In the genomic region with DNA sequence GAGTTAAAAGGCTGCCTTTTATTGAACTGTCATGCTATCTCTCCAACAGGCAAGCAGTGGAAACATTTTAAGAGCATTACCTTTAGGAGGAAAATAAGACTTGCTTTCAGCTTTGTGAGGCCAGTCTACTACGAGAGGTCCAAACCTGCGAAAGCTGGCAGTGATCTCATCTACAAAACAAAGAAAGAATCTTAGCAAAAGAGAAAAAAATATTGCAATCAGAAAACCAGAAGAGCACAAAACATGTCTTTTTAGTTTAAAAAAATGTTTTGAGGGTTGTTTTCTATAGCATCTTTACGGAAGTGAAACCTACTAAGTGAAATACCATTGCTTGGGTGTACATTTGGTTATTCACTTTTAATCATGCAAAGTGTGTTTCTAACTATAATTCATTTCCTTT, we compare ENCODE assay signal across 14 cellular contexts.
DNase-seq lines count a peak whose midpoint lies in the region; ATAC-seq and TF ChIP-seq lines count a peak whose summit lies in the region.
"Had no signal": no experiment of that assay in that cellular context is flagged by ENCODE, and none has a peak within 500 bp of the region (broad histone marks: within the 10 kb centered on the region; RNA-seq: fewer than 3 reads in every experiment).

No MANE protein-coding gene starts in this region.

- 84 to 95% (median 88%) methylated on average over 3 of the region's 3 CpGs for WGBS in psoas muscle, 3 donors

- H3K4me3 ChIP-seq in endocrine pancreas (ENCODE audit: control insufficient read depth, insufficient read depth, low read length) (peak overlapping the region; percentile 14), psoas muscle (no peak overlapping the region)
- H3K4me3 ChIP-seq: coronary artery had no signal

- ATAC-seq in GM18517 (IDR thresholded peaks at IDR 0.05; ENCODE audit: unreplicated experiment) (peak; percentile 81), GM21717 (IDR thresholded peaks at IDR 0.05; ENCODE audit: unreplicated experiment) (peak; percentile 67), HG03432 (IDR thresholded peaks at IDR 0.05; ENCODE audit: unreplicated experiment) (peak; percentile 68), psoas muscle (no peak), left ventricle myocardium superior (no peak)
- ATAC-seq: naive thymus-derived CD4-positive, alpha-beta T cell had no signal

- no peaks in the 10 kb centered on the region for H3K36me3 ChIP-seq in endocrine pancreas (ENCODE audit: control insufficient read depth, insufficient read depth, low read length)
- peaks cover 0 to 8% of the 10 kb centered on the region in 2 donors for H3K36me3 ChIP-seq in psoas muscle (ENCODE audit: insufficient read depth in 1 of 2, low read depth in 1 of 2)

- intact Hi-C loops in psoas muscle (cut with DNase I) (no loop called here), left ventricle myocardium superior (cut with micrococcal nuclease) (no loop called here)

- H3K4me1 ChIP-seq in endocrine pancreas (ENCODE audit: control insufficient read depth, insufficient read depth, low read length): peaks cover 6% of the 10 kb centered on the region
- peaks cover 29% of the 10 kb centered on the region for H3K4me1 ChIP-seq in psoas muscle

- H3K27ac ChIP-seq in psoas muscle: no peak overlapping the region
- H3K27ac ChIP-seq: coronary artery had no signal

- no peak for TF ChIP-seq CTCF in psoas muscle (IDR thresholded peaks at IDR 0.05)

- H3K27me3 ChIP-seq in endocrine pancreas (ENCODE audit: control insufficient read depth, insufficient read depth, low read length) (no peaks in the 10 kb centered on the region), psoas muscle (ENCODE audit: insufficient read depth in 3 of 3, low read length in 2 of 3) (no peaks in the 10 kb centered on the region)

- no peak for DNase-seq in HUDEP-2 (lab: John Stamatoyannopoulos, UW; ENCODE audit: unreplicated experiment in 76 of 76)
- no peak for DNase-seq in psoas muscle
- DNase-seq in mucosa of gallbladder (ENCODE audit: low spot score): no peak
- DNase-seq in left ventricle myocardium superior: no peak
- DNase-seq: HFFc6; naive thymus-derived CD4-positive, alpha-beta T cell; SK-N-SH; stimulated activated CD4-positive, alpha-beta T cell treated with anti-CD3 and anti-CD28 coated beads, Interleukin-2, amount 100 ng/mL, for 24 hours; trophoblast cell had no signal

- H3K9ac ChIP-seq in endocrine pancreas (ENCODE audit: control insufficient read depth, insufficient read depth, low read length): no peak overlapping the region
- H3K9ac ChIP-seq: SK-N-SH had no signal

- H3K9me3 ChIP-seq in endocrine pancreas (ENCODE audit: control insufficient read depth, low read length) (no peaks in the 10 kb centered on the region), psoas muscle (no peaks in the 10 kb centered on the region)
- H3K9me3 ChIP-seq: SK-N-SH had no signal

Comparison
In these comparisons a context has a peak if more than half of its experiments do, and no peak if none do; other contexts are left out.
1. ATAC-seq: peak in GM18517 (single experiment), GM21717 (single experiment) and HG03432 (single experiment); none in psoas muscle (0 of 4) and left ventricle myocardium superior (single experiment).